Comparison of ENCODE assay signal across 21 cellular contexts in genomic region chr16:9526791-9527190, GRCh38.
"Had no signal": no experiment of that assay in that cellular context is flagged by ENCODE, and none has a peak within 500 bp of the region (broad histone marks: within the 10 kb centered on the region; RNA-seq: fewer than 3 reads in every experiment).

No MANE protein-coding gene starts in this region.

- H3K27me3 ChIP-seq: foreskin keratinocyte, hepatocyte, thyroid gland had no signal

- H3K9ac ChIP-seq: parathyroid adenoma had no signal

- H3K4me3 ChIP-seq: esophagus muscularis mucosa, gastroesophageal sphincter, heart left ventricle, hepatocyte, lower lobe of right lung, smooth muscle cell, thyroid gland had no signal

- H3K36me3 Mint-ChIP-seq: natural killer cell, type B pancreatic cell had no signal

- H3K4me1 ChIP-seq: foreskin keratinocyte, heart left ventricle, lower lobe of right lung, parathyroid adenoma had no signal

- H3K27ac Mint-ChIP-seq: natural killer cell; progenitor cell of endocrine pancreas; stimulated activated naive CD8-positive, alpha-beta T cell treated with anti-CD3 and anti-CD28 coated beads, Interleukin-15, amount 100 ng/mL, for 72 hours; type B pancreatic cell had no signal

- H3K4me3 Mint-ChIP-seq: natural killer cell; stimulated activated naive CD8-positive, alpha-beta T cell treated with anti-CD3 and anti-CD28 coated beads, Interleukin-15, amount 100 ng/mL, for 72 hours; type B pancreatic cell had no signal

- H3K27ac ChIP-seq: esophagus muscularis mucosa, foreskin keratinocyte, gastroesophageal sphincter, heart left ventricle, hepatocyte, lower lobe of right lung, parathyroid adenoma, thyroid gland had no signal

- H2AFZ ChIP-seq: hepatocyte, parathyroid adenoma had no signal

- H3K4me2 ChIP-seq: hepatocyte, smooth muscle cell had no signal

- H3K9me3 ChIP-seq: esophagus muscularis mucosa, gastroesophageal sphincter, heart left ventricle, lower lobe of right lung, thyroid gland had no signal

- H3K9me3 Mint-ChIP-seq: type B pancreatic cell had no signal

- H3K4me1 Mint-ChIP-seq: natural killer cell; stimulated activated naive CD8-positive, alpha-beta T cell treated with anti-CD3 and anti-CD28 coated beads, Interleukin-15, amount 100 ng/mL, for 72 hours had no signal

- ATAC-seq: foreskin keratinocyte; gastroesophageal sphincter; heart left ventricle; left ventricle myocardium superior; lower lobe of right lung; natural killer cell; sciatic nerve; stimulated activated naive CD8-positive, alpha-beta T cell treated with anti-CD3 and anti-CD28 coated beads, Interleukin-15, amount 100 ng/mL, for 72 hours had no signal

- H3K27me3 Mint-ChIP-seq: stimulated activated naive CD8-positive, alpha-beta T cell treated with anti-CD3 and anti-CD28 coated beads, Interleukin-15, amount 100 ng/mL, for 72 hours had no signal

- DNase-seq: effector CD8-positive, alpha-beta T cell; foreskin keratinocyte; heart left ventricle; left ventricle myocardium superior; lower lobe of right lung; natural killer cell; stimulated activated CD4-positive, alpha-beta T cell treated with anti-CD3 and anti-CD28 coated beads, Interleukin-12 subunit alpha, Interleukin-12 subunit beta, amount 100 ng/mL, for 4 hours; stimulated activated CD4-positive, alpha-beta T cell treated with anti-CD3 and anti-CD28 coated beads, Interleukin-1b, Interleukin-23, amount 100 ng/mL, for 48 hours; stimulated activated CD4-positive, alpha-beta T cell treated with anti-CD3 and anti-CD28 coated beads, Interleukin-4, amount 100 ng/mL, for 1 hour; stimulated activated CD8-positive, alpha-beta memory T cell treated with anti-CD3 and anti-CD28 coated beads, Interleukin-4, amount 100 ng/mL, for 48 hours; stimulated activated naive CD4-positive, alpha-beta T cell; stimulated activated naive CD8-positive, alpha-beta T cell treated with anti-CD3 and anti-CD28 coated beads, Interleukin-15, amount 100 ng/mL, for 72 hours; thyroid gland had no signal

- H3K36me3 ChIP-seq: esophagus muscularis mucosa, gastroesophageal sphincter, heart left ventricle, lower lobe of right lung, thyroid gland had no signal
